In the genomic region with DNA sequence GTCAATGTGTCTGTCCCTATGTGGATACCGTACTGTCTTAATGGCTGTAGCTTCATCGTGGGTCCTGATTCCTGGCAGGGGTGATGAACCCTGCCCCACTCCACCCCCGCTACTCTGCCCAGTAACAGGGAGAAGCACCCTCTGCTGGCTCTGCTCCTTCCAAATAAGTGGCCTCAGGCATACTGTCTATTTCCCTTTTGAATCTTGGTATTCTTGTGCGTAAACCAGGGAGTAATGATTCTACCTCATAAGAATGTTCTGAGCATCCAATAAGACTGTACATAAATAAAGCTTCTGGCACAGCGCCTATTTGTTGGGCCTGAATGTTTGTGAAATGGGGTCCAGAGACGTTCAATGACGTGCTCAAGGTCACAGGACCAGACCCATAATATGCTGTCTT, we compare ENCODE assay signal across 10 cellular contexts. TPM values are rescaled to one million over a fixed set of nuclear protein-coding genes. Genes with fewer than 3 reads are reported as not detected.
DNase-seq lines count a peak whose midpoint lies in the region; ATAC-seq and TF ChIP-seq lines count a peak whose summit lies in the region.
"Had no signal": no experiment of that assay in that cellular context is flagged by ENCODE, and none has a peak within 500 bp of the region (broad histone marks: within the 10 kb centered on the region; RNA-seq: fewer than 3 reads in every experiment).

No MANE protein-coding gene starts in this region.

- 51 to 55% methylated on average over 7 of the region's 7 CpGs for WGBS in testis, 2 donors

- H3K36me3 ChIP-seq in testis (ENCODE audit: low read depth, missing control alignments), result no peaks in the 10 kb centered on the region

- no peak for TF ChIP-seq CTCF in coronary artery (IDR thresholded peaks at IDR 0.05)
- TF ChIP-seq CTCF in testis (IDR thresholded peaks at IDR 0.05), result no peak

- DNase-seq in M059J (ENCODE audit: low read depth) (peak; percentile 94), coronary artery (ENCODE audit: low spot score) (peak; percentile 83), kidney tubule cell (ENCODE audit: low spot score) (peak; percentile 90), testis (no peak), SHP77 (lab: John Stamatoyannopoulos, UW) (no peak), AG20443 (ENCODE audit: low spot score) (no peak)
- DNase-seq: naive B cell, NCI-H446 treated with DMSO at 0.1 percent for 48 hours had no signal

- H3K4me3 ChIP-seq in coronary artery (peak overlapping the region; percentile 42), testis (no peak overlapping the region)

- no peak for TF ChIP-seq POLR2A in testis (IDR thresholded peaks at IDR 0.05)

- intact Hi-C loops in testis (cut with DNase I; ENCODE audit: low total_unique reads), result no loop called here

- no peaks in the 10 kb centered on the region for H3K27me3 ChIP-seq in testis

- H3K9me3 ChIP-seq in testis, result no peaks in the 10 kb centered on the region

- H3K27ac ChIP-seq in coronary artery, result peak overlapping the region; percentile 93 to 95
- H3K27ac ChIP-seq in testis, result peak overlapping the region; percentile 56 to 76

- ATAC-seq in HG03108 (IDR thresholded peaks at IDR 0.05; ENCODE audit: unreplicated experiment) (no peak), GM21367 (IDR thresholded peaks at IDR 0.05; ENCODE audit: unreplicated experiment) (no peak)

- H3K4me1 ChIP-seq in testis, result peaks cover 6% of the 10 kb centered on the region

RNA-seq across cellular contexts. Expression of a gene that starts 35.2 kb away (rescaled TPM):
- total RNA-seq in M059J (2014; rRNA removed; shearing (Covaris generic)), result 51.6 and 76.0 TPM in 2 replicates
- 10 to 100 TPM; 55.9 to 66.1 TPM for total RNA-seq in testis
- polyA plus RNA-seq in testis (ENCODE audit: insufficient read depth, low read depth, low replicate concordance), result 41.2 TPM

Comparison
In these comparisons a context has a peak if more than half of its experiments do, and no peak if none do; other contexts are left out.
1. DNase-seq: peak in M059J (single experiment), coronary artery (single experiment) and kidney tubule cell (single experiment); none in testis (single experiment), SHP77 (0 of 2) and AG20443 (single experiment).